10 cellular contexts compared by ENCODE assay signal in the genomic region with DNA sequence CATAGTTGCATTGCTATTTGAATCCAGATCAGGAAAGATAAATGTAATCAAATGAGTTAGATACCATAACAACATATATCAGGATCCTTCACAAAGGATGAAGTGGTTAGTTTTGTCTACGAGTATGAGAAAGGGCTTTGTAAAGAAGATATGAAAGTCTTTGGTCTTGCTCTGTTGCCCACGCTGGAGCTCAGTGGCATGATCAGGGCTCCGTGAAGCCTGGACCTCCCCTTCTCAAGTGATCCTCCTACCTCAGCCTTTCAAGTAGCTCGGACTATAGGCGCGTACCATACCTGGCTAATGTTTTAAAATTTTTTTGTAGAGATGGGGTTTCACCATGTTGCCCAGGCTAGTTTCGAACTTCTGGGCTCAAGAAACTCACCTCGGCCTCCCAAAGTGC. TPM values are rescaled to one million over a fixed set of nuclear protein-coding genes. Genes with fewer than 3 reads are reported as not detected.
DNase-seq lines count a peak whose midpoint lies in the region; ATAC-seq, FAIRE-seq and TF ChIP-seq lines count a peak whose summit lies in the region.
"Had no signal": no experiment of that assay in that cellular context is flagged by ENCODE, and none has a peak within 500 bp of the region (broad histone marks: within the 10 kb centered on the region; RNA-seq: fewer than 3 reads in every experiment).

No MANE protein-coding gene starts in this region.

- CTCF ChIA-PET in HepG2 (lab: Yijun Ruan, JAX; ENCODE audit: low intra/inter-chr PET ratio, low total read pairs), result no interaction called here

- intact Hi-C loops in HepG2 (cut with micrococcal nuclease; ENCODE audit: unreplicated experiment) (no loop called here), right lobe of liver (cut with DNase I) (no loop called here)

- H3K27me3 ChIP-seq in HepG2 (ENCODE audit: control insufficient read depth in 1 of 2, insufficient read depth in 2 of 2, low read length in 2 of 2) (no peaks in the 10 kb centered on the region; a peak in 2 of 5 replicates), right lobe of liver (no peaks in the 10 kb centered on the region), Karpas-422 (ENCODE audit: low read length) (no peaks in the 10 kb centered on the region), foreskin keratinocyte (no peaks in the 10 kb centered on the region)

- ATAC-seq in HepG2, result no peak
- ATAC-seq in right lobe of liver, result no peak
- ATAC-seq in foreskin keratinocyte, result no peak

- POLR2A ChIA-PET in HepG2 (lab: Yijun Ruan, JAX), result no interaction called here

- peak overlapping the region; percentile 84 to 99 (median 95) for H3K4me3 ChIP-seq in HepG2 (replicated peaks in 1 of 3; ENCODE audit: insufficient read depth in 1 of 3, low read depth in 2 of 3, low read length in 3 of 3)
- peak overlapping the region in 1 of 3 donors; percentile 70 for H3K4me3 ChIP-seq in right lobe of liver
- peak overlapping the region; percentile 94; the same call in 1 of the 2 replicates for H3K4me3 ChIP-seq in Karpas-422 (ENCODE audit: low read length)
- H3K4me3 ChIP-seq in fibroblast of the aortic adventitia (ENCODE audit: low read depth, low read length), result peak overlapping the region; percentile 91

- H2AFZ ChIP-seq in HepG2 (ENCODE audit: low read length) (no peak overlapping the region), Karpas-422 (ENCODE audit: low read length) (no peak overlapping the region)

- no peaks in the 10 kb centered on the region for H3K9me2 ChIP-seq in Karpas-422 (replicated peaks; ENCODE audit: insufficient read depth, low read length)

- no peaks in the 10 kb centered on the region for H3K9me3 ChIP-seq in HepG2 (ENCODE audit: low read length)
- H3K9me3 ChIP-seq in right lobe of liver, result no peaks in the 10 kb centered on the region
- no peaks in the 10 kb centered on the region for H3K9me3 ChIP-seq in Karpas-422 (ENCODE audit: low read length)

- H3K9ac ChIP-seq in HepG2 (ENCODE audit: insufficient read depth, low read depth, low read length) (peak overlapping the region; percentile 98), Karpas-422 (ENCODE audit: low read length) (no peak overlapping the region)

- no TSS peak for BruUV-seq in HepG2 (replicated peaks; lab: Mats Ljungman, UMichigan)

- TF ChIP-seq RAD21 in HepG2 (CRISPR knock-in tag; IDR thresholded peaks at IDR 0.05), result no peak

- no peak for FAIRE-seq in HepG2 (lab: Jason Lieb, UNC)
- FAIRE-seq: urothelium cell line had no signal

- TF ChIP-seq CTCF in HepG2 (CRISPR knock-in tag; IDR thresholded peaks at IDR 0.05), result no peak
- no peak for TF ChIP-seq CTCF in right lobe of liver (IDR thresholded peaks at IDR 0.05)
- no peak for TF ChIP-seq CTCF in fibroblast of the aortic adventitia (IDR thresholded peaks at IDR 0.05; ENCODE audit: insufficient read depth, low read length)
- no peak for TF ChIP-seq CTCF in foreskin keratinocyte (conservative IDR thresholded peaks at IDR 0.05)

- peak overlapping the region; percentile 75 for H3K4me2 ChIP-seq in HepG2 (ENCODE audit: low read depth, low read length)
- peak overlapping the region; percentile 84 for H3K4me2 ChIP-seq in Karpas-422 (ENCODE audit: low read depth, low read length, poor library complexity, severe bottlenecking)

- in situ Hi-C loops in HepG2 (cut with HindIII; ENCODE audit: extremely low pct_ligation_motif_present, low pct_unique_long_range_greater_than_20kb), result loop anchor here (10.0 kb wide), 1 partner anchor 154 kb away; a partner anchor contains a TSS

- WGBS in HepG2 (ENCODE audit: low lambda C conversion rate), result 95% methylated on average over 8 of the region's 8 CpGs
- 90% methylated on average over 8 of the region's 8 CpGs for WGBS in right lobe of liver (ENCODE audit: insufficient coverage, low coverage, low lambda C conversion rate, missing lambda C conversion rate)

- peaks cover 26% of the 10 kb centered on the region; the same call in 1 of the 2 replicates for H4K20me1 ChIP-seq in HepG2 (ENCODE audit: insufficient read depth, low read length)
- H4K20me1 ChIP-seq in Karpas-422 (ENCODE audit: insufficient read depth, low read depth, low read length), result peaks cover 25% of the 10 kb centered on the region

- H3K36me3 ChIP-seq in HepG2 (replicated peaks in 1 of 2; ENCODE audit: control insufficient read depth in 1 of 2, insufficient read depth in 2 of 2, low read length in 2 of 2), result peaks cover 0 to 21% of the 10 kb centered on the region in 2 experiments; a peak in 3 of 5 replicates
- peaks cover 0 to 20% (median 9%) of the 10 kb centered on the region in 4 donors for H3K36me3 ChIP-seq in right lobe of liver
- peaks cover 49% of the 10 kb centered on the region for H3K36me3 ChIP-seq in Karpas-422 (ENCODE audit: insufficient read depth, low read length)

- DNase-seq in HepG2 (ENCODE audit: low spot score), result no peak
- no peak for DNase-seq in right lobe of liver
- DNase-seq in Karpas-422, result peak; percentile 36
- no peak for DNase-seq in fibroblast of the aortic adventitia (ENCODE audit: low read depth)
- no peak for DNase-seq in NCI-H2107 (lab: John Stamatoyannopoulos, UW)
- DNase-seq in C1 segment of cervical spinal cord (lab: John Stamatoyannopoulos, UW), result no peak
- no peak for DNase-seq in foreskin keratinocyte
- no peak for DNase-seq in H4 (ENCODE audit: low spot score)
- DNase-seq: DMS79 had no signal

- H3K79me2 ChIP-seq in HepG2 (ENCODE audit: insufficient read depth, low read length), result peaks cover 66% of the 10 kb centered on the region
- H3K79me2 ChIP-seq in Karpas-422 (ENCODE audit: low read length), result peaks cover 66% of the 10 kb centered on the region

- TF ChIP-seq EP300 in HepG2 (IDR thresholded peaks at IDR 0.05; ENCODE audit: low read depth in 2 of 2, low read length in 2 of 2) (no peak), HepG2 (CRISPR knock-in tag; IDR thresholded peaks at IDR 0.05; ENCODE audit: borderline replicate concordance) (no peak)

- H3K4me1 ChIP-seq in HepG2 (ENCODE audit: insufficient read depth, low read length) (peaks cover 57% of the 10 kb centered on the region), right lobe of liver (peaks cover 0 to 23% (median 9%) of the 10 kb centered on the region in 4 donors), Karpas-422 (ENCODE audit: low read length) (peaks cover 42% of the 10 kb centered on the region), foreskin keratinocyte (peaks cover 54% of the 10 kb centered on the region)

- TF ChIP-seq POLR2A in HepG2 (IDR thresholded peaks at IDR 0.05; ENCODE audit: insufficient read depth in 1 of 2, low read depth in 2 of 2, low read length in 2 of 2) (no peak), right lobe of liver (IDR thresholded peaks at IDR 0.05) (no peak)

- peak overlapping the region; percentile 96 for H3K27ac ChIP-seq in HepG2 (ENCODE audit: extremely low read length, insufficient read depth, low read length)
- no peak overlapping the region for H3K27ac ChIP-seq in right lobe of liver
- H3K27ac ChIP-seq in Karpas-422 (ENCODE audit: low read length), result no peak overlapping the region
- no peak overlapping the region for H3K27ac ChIP-seq in foreskin keratinocyte

TF ChIP-seq in HepG2, 621 proteins besides CTCF, POLR2A, EP300 and RAD21 (continues in another document):
- TF ChIP-seq, protein P1, sequence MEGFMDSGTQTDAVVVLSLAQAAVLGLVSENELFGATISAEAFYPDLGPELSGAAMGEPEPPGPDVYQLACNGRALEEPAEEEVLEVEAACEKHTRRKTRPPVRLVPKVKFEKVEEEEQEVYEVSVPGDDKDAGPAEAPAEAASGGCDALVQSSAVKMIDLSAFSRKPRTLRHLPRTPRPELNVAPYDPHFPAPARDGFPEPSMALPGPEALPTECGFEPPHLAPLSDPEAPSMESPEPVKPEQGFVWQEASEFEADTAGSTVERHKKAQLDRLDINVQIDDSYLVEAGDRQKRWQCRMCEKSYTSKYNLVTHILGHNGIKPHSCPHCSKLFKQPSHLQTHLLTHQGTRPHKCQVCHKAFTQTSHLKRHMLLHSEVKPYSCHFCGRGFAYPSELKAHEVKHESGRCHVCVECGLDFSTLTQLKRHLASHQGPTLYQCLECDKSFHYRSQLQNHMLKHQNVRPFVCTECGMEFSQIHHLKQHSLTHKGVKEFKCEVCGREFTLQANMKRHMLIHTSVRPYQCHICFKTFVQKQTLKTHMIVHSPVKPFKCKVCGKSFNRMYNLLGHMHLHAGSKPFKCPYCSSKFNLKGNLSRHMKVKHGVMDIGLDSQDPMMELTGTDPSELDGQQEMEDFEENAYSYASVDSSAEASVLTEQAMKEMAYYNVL (CRISPR knock-in tag; IDR thresholded peaks at IDR 0.05; ENCODE audit: borderline replicate concordance), result no peak
- TF ChIP-seq ZNF768 (CRISPR knock-in tag; IDR thresholded peaks at IDR 0.05), result no peak
- no peak for TF ChIP-seq ZNF782 (CRISPR knock-in tag; IDR thresholded peaks at IDR 0.05; ENCODE audit: borderline replicate concordance)

RNA-seq across cellular contexts. Expression of a gene that starts 1.8 kb away (rescaled TPM):
- total RNA-seq in HepG2 (2016; rRNA removed; fragmentation: Illumina TruSeq; extraction: Trizol) (26.7 and 29.4 TPM in 2 replicates), right lobe of liver (10 to 100 TPM; 10.6 to 13.9 (median 13.0) TPM), fibroblast of the aortic adventitia (ENCODE audit: low replicate concordance) (23.9 and 38.8 TPM in 2 replicates), foreskin keratinocyte (28.2 and 30.5 TPM in 2 replicates)
- 3.0 and 7.2 TPM in 2 replicates for total RNA-seq in HepG2 (2016; cell fraction: cytosol; rRNA removed; fragmentation: Illumina TruSeq; extraction: Trizol; ENCODE audit: low read depth)
- total RNA-seq in HepG2 (2016; cell fraction: insoluble cytoplasmic fraction; rRNA removed; fragmentation: Illumina TruSeq; extraction: Trizol), result 23.0 and 30.7 TPM in 2 replicates
- total RNA-seq in HepG2 (2016; cell fraction: membrane; rRNA removed; fragmentation: Illumina TruSeq; extraction: Trizol), result 5.1 and 5.8 TPM in 2 replicates
- total RNA-seq in HepG2 (2016; cell fraction: nucleus; rRNA removed; fragmentation: Illumina TruSeq; extraction: Trizol), result 32.5 and 53.1 TPM in 2 replicates
- polyA plus RNA-seq in HepG2 (2011; rRNA removed) (7.2 TPM in 2 replicates), foreskin keratinocyte (5.2 and 6.4 TPM in 2 replicates)
- polyA plus RNA-seq in HepG2 (2011; cell fraction: cytosol; rRNA removed), result 3.5 and 20.3 TPM in 2 replicates
- polyA plus RNA-seq in HepG2 (2011; cell fraction: nucleus; rRNA removed), result 5.7 and 30.0 TPM in 2 replicates
- 9.5 and 13.0 TPM in 2 replicates for polyA plus RNA-seq in HepG2 (2012)
- polyA plus RNA-seq in HepG2 (2016; cell fraction: cytosol; fragmentation: Illumina TruSeq; extraction: Trizol; ENCODE audit: low read depth), result 0.41 and 0.53 TPM in 2 replicates
- 20.4 and 21.3 TPM in 2 replicates for polyA plus RNA-seq in HepG2 (2016; cell fraction: insoluble cytoplasmic fraction; fragmentation: Illumina TruSeq; extraction: Trizol; ENCODE audit: low read depth)
- 1.4 and 1.8 TPM in 2 replicates for polyA plus RNA-seq in HepG2 (2016; cell fraction: membrane; fragmentation: Illumina TruSeq; extraction: Trizol; ENCODE audit: low read depth)
- 32.7 and 38.2 TPM in 2 replicates for polyA plus RNA-seq in HepG2 (2016; cell fraction: nucleus; fragmentation: Illumina TruSeq; extraction: Trizol; ENCODE audit: insufficient read depth, low read depth)
- polyA minus RNA-seq in HepG2 (2011; rRNA and poly(A)+ RNA removed; ENCODE audit: low replicate concordance), result 2.9 and 5.1 TPM in 2 replicates
- polyA minus RNA-seq in HepG2 (2011; cell fraction: cytosol; rRNA and poly(A)+ RNA removed), result 8.5 and 9.0 TPM in 2 replicates
- 50.0 and 64.8 TPM in 2 replicates for polyA minus RNA-seq in HepG2 (2011; cell fraction: nucleus; rRNA and poly(A)+ RNA removed)
- 18.8 and 42.8 TPM in 2 replicates for total RNA-seq in Karpas-422 (2014; rRNA removed; shearing (Covaris generic); ENCODE audit: low replicate concordance)
- total RNA-seq in H4 (2014; rRNA removed; shearing (Covaris generic)), result 10.8 and 15.3 TPM in 2 replicates
